25 cellular contexts compared by ENCODE assay signal in the genomic region with DNA sequence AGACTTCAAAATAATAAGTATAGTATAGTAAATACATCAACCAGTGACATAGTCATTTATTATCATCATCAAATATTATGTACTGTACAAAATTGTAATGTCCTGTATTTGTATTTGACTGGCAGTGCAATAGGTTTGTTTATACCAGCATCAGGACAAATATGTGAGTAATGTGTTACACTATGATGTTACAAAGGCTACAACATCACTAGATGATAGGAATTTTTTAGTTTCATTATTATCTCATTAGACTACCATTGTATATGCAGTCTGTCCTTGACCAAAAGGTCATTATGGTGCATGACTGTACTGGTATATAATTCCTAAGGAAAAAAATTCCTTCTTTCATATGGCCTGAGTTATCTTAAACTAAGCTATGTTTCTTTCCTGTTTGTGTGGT.
"Had no signal": no experiment of that assay in that cellular context is flagged by ENCODE, and none has a peak within 500 bp of the region (broad histone marks: within the 10 kb centered on the region; RNA-seq: fewer than 3 reads in every experiment).

No MANE protein-coding gene starts in this region.

- H3K27me3 ChIP-seq: breast epithelium, cardiac muscle cell, colonic mucosa, esophagus squamous epithelium, gastroesophageal sphincter had no signal

- H3K4me1 ChIP-seq: breast epithelium, colonic mucosa, esophagus squamous epithelium, gastroesophageal sphincter had no signal

- H3K36me3 ChIP-seq: breast epithelium, cardiac muscle cell, colonic mucosa, esophagus squamous epithelium, gastroesophageal sphincter had no signal

- H3K27ac ChIP-seq: breast epithelium, cardiac muscle cell, colonic mucosa, epithelial cell of prostate, esophagus squamous epithelium, gastroesophageal sphincter had no signal

- ATAC-seq: activated CD4-positive, alpha-beta T cell treated with anti-CD3 and anti-CD28 coated beads for 36 hours; activated CD8-positive, alpha-beta memory T cell treated with anti-CD3 and anti-CD28 coated beads, Interleukin-2, amount 10 ng/mL, durations not matched to agents 7 days and 5 days; activated CD8-positive, alpha-beta T cell treated with anti-CD3 and anti-CD28 coated beads, Interleukin-2, amount 10 ng/mL, durations not matched to agents 7 days and 5 days; gastroesophageal sphincter had no signal

- H3K4me3 ChIP-seq: breast epithelium, cardiac muscle cell, colonic mucosa, esophagus squamous epithelium, gastroesophageal sphincter had no signal

- DNase-seq: activated CD4-positive, alpha-beta memory T cell treated with anti-CD3 and anti-CD28 coated beads for 36 hours; activated CD4-positive, alpha-beta T cell treated with anti-CD3 and anti-CD28 coated beads for 36 hours; activated CD4-positive, alpha-beta T cell treated with anti-CD3 and anti-CD28 coated beads, Interleukin-2, amount 10 ng/mL, durations not matched to agents 24 days and 14 days; activated CD4-positive, CD25-positive, alpha-beta regulatory T cell; activated CD4-positive, CD25-positive, alpha-beta regulatory T cell treated with anti-CD3 and anti-CD28 coated beads, Interleukin-2, amount 50 U/mL, for 72 hours; activated CD8-positive, alpha-beta memory T cell treated with anti-CD3 and anti-CD28 coated beads, Interleukin-2, amount 10 ng/mL, durations not matched to agents 7 days and 5 days; activated CD8-positive, alpha-beta memory T cell treated with anti-CD3 and anti-CD28 coated beads, Interleukin-2, amount 50 U/mL, for 4 hours; activated CD8-positive, alpha-beta T cell treated with anti-CD3 and anti-CD28 coated beads, Interleukin-2, amount 10 ng/mL, durations not matched to agents 7 days and 5 days; activated effector memory CD4-positive, alpha-beta T cell treated with anti-CD3 and anti-CD28 coated beads, Interleukin-2, amount 50 U/mL, for 16 hours; activated naive CD4-positive, alpha-beta T cell treated with anti-CD3 and anti-CD28 coated beads, Interleukin-2, amount 50 U/mL, for 16 hours; activated T-cell treated with anti-CD3 and anti-CD28 coated beads, Interleukin-2, amount 50 U/mL, for 1 hour; activated T-cell treated with anti-CD3 and anti-CD28 coated beads, Interleukin-2, amount 50 U/mL, for 48 hours; amygdala; aorta; central memory CD4-positive, alpha-beta T cell; cerebellar nuclear complex; colonic mucosa; effector CD8-positive, alpha-beta T cell; esophagus squamous epithelium; foreskin melanocyte; T-helper 2 cell had no signal

- H3K9me3 ChIP-seq: colonic mucosa had no signal
